Comparison of ENCODE assay signal across 17 cellular contexts in the genomic region with DNA sequence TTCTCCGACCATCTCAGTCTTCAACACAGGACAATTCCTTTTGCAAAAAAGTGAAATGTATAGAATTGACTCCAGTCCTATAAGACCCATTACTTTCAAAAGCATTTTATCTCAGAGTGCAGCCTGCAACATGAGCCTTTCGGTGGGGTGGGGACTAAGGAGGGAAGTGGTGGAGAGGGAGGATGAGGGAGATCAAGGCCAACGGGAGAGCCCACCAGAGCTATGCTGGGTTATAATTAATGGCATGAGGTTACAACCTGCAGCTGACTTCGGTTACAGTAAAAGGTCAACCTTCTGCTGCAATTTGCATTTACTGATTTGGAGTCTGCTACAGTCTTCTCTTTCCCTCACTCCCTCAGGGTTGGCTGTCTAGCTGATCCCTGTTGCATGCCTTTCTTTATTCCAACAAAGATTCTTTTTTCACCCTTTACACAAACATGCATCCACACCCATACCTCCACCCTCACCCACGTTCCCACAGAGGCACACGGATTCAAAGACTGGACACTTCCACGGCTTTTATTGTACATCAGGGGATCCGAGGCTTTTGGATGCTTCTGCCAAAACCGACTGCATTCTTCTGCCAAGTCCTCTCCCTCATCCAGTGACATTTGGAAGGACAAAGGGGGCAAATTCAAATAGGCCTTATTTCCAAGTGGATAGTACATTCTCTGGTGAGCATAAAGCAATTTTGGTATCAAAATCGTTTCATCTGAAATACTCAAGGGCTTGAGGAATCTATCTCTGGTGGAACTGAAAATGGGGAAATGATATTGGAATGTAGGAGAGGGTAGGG.
DNase-seq lines count a peak whose midpoint lies in the region; ATAC-seq and TF ChIP-seq lines count a peak whose summit lies in the region.
"Had no signal": no experiment of that assay in that cellular context is flagged by ENCODE, and none has a peak within 500 bp of the region (broad histone marks: within the 10 kb centered on the region; RNA-seq: fewer than 3 reads in every experiment).

No MANE protein-coding gene starts in this region.

- H3K27me3 Mint-ChIP-seq in nephron progenitor cell (ENCODE audit: low read depth, poor library complexity): peaks cover 3% of the 10 kb centered on the region
- H3K27me3 Mint-ChIP-seq: CD4-positive, CD25-positive, alpha-beta regulatory T cell had no signal

- WGBS in esophagus squamous epithelium, 2 donors: 60 to 66% methylated on average over 10 of the region's 10 CpGs

- H3K27ac Mint-ChIP-seq in nephron progenitor cell: peak overlapping the region; percentile 87
- H3K27ac Mint-ChIP-seq: CD4-positive, CD25-positive, alpha-beta regulatory T cell had no signal

- H3K4me3 ChIP-seq in right atrium auricular region: no peak overlapping the region
- no peak overlapping the region for H3K4me3 ChIP-seq in esophagus squamous epithelium
- H3K4me3 ChIP-seq: BLaER1 treated with 17β-estradiol and CSF1 and Interleukin-3, amounts not matched to agents 10 nM and 100 nM; GM12878; HAP-1 had no signal

- intact Hi-C loops in Right ventricle myocardium inferior (cut with DNase I) (loop anchor here (10.0 kb wide), 1 partner anchor 488 kb away; no protein-coding TSS in a partner anchor), left ventricle myocardium superior (cut with micrococcal nuclease) (no loop called here), esophagus squamous epithelium (cut with DNase I) (no loop called here)

- H3K4me1 ChIP-seq in right atrium auricular region: peaks cover 0 to 12% of the 10 kb centered on the region in 2 donors
- no peaks in the 10 kb centered on the region for H3K4me1 ChIP-seq in esophagus squamous epithelium
- H3K4me1 ChIP-seq: BLaER1 treated with 17β-estradiol and CSF1 and Interleukin-3, amounts not matched to agents 10 nM and 100 nM; HAP-1 had no signal

- DNase-seq in Right ventricle myocardium inferior (ENCODE audit: missing footprints) (no peak), right atrium auricular region (ENCODE audit: low spot score) (no peak), cerebellum (ENCODE audit: low spot score) (peak; percentile 2), left ventricle myocardium superior (no peak), nephron progenitor cell (peak; percentile 24), esophagus squamous epithelium (lab: John Stamatoyannopoulos, UW) (no peak), NCI-H524 (lab: John Stamatoyannopoulos, UW) (no peak), islet precursor cell (no peak)
- DNase-seq: 8988T; ACHN; Calu3; CD4-positive, CD25-positive, alpha-beta regulatory T cell; DMS 273 treated with DMSO at 0.1 percent for 48 hours; GOT3 had no signal

- H3K27ac ChIP-seq in right atrium auricular region: no peak overlapping the region
- H3K27ac ChIP-seq in esophagus squamous epithelium: no peak overlapping the region
- H3K27ac ChIP-seq: BLaER1 treated with 17β-estradiol and CSF1 and Interleukin-3, amounts not matched to agents 10 nM and 100 nM had no signal

- no peaks in the 10 kb centered on the region for H3K36me3 Mint-ChIP-seq in nephron progenitor cell (ENCODE audit: low read depth)
- H3K36me3 Mint-ChIP-seq: CD4-positive, CD25-positive, alpha-beta regulatory T cell had no signal

- H3K27me3 ChIP-seq in right atrium auricular region: no peaks in the 10 kb centered on the region
- H3K27me3 ChIP-seq in esophagus squamous epithelium: no peaks in the 10 kb centered on the region
- H3K27me3 ChIP-seq: BLaER1 treated with 17β-estradiol and CSF1 and Interleukin-3, amounts not matched to agents 10 nM and 100 nM had no signal

- no peak for TF ChIP-seq CTCF in right atrium auricular region (IDR thresholded peaks at IDR 0.05)
- TF ChIP-seq CTCF in nephron progenitor cell (IDR thresholded peaks at IDR 0.05): no peak
- TF ChIP-seq CTCF in esophagus squamous epithelium (IDR thresholded peaks at IDR 0.05): no peak

- no peaks in the 10 kb centered on the region for H3K9me3 Mint-ChIP-seq in nephron progenitor cell

- no peaks in the 10 kb centered on the region for H3K9me3 ChIP-seq in right atrium auricular region
- H3K9me3 ChIP-seq in esophagus squamous epithelium: no peaks in the 10 kb centered on the region
- H3K9me3 ChIP-seq: BLaER1 treated with 17β-estradiol and CSF1 and Interleukin-3, amounts not matched to agents 10 nM and 100 nM; HAP-1 had no signal

- H3K36me3 ChIP-seq in right atrium auricular region (no peaks in the 10 kb centered on the region), esophagus squamous epithelium (no peaks in the 10 kb centered on the region)
- H3K36me3 ChIP-seq: BLaER1 treated with 17β-estradiol and CSF1 and Interleukin-3, amounts not matched to agents 10 nM and 100 nM; HAP-1 had no signal

- peaks cover 30% of the 10 kb centered on the region for H3K4me1 Mint-ChIP-seq in nephron progenitor cell
- H3K4me1 Mint-ChIP-seq: CD4-positive, CD25-positive, alpha-beta regulatory T cell had no signal

- no peak overlapping the region for H3K4me3 Mint-ChIP-seq in nephron progenitor cell
- H3K4me3 Mint-ChIP-seq: CD4-positive, CD25-positive, alpha-beta regulatory T cell had no signal

- ATAC-seq in Right ventricle myocardium inferior (peak; percentile 28), left ventricle myocardium superior (peak; percentile 47)
- ATAC-seq: GM12878 had no signal

- no peak for TF ChIP-seq POLR2A in esophagus squamous epithelium (IDR thresholded peaks at IDR 0.05)

Comparison
In these comparisons a context has a peak if more than half of its experiments do, and no peak if none do; other contexts are left out.
1. DNase-seq: peak in cerebellum (single experiment) and nephron progenitor cell (single experiment); none in Right ventricle myocardium inferior (single experiment), right atrium auricular region (single experiment), left ventricle myocardium superior (single experiment), esophagus squamous epithelium (single experiment), NCI-H524 (0 of 2) and islet precursor cell (single experiment).